ENCODE assay signal across 1 cellular context in genomic region chr2:207825033-207825957, GRCh38.
TF ChIP-seq lines count a peak whose summit lies in the region.

No MANE protein-coding gene starts in this region.

TF ChIP-seq in H1, 55 proteins besides CTCF, POLR2A, EP300 and RAD21:
- TF ChIP-seq EGR1 (IDR thresholded peaks at IDR 0.05; ENCODE audit: borderline replicate concordance, low read depth, low read length): no peak
- TF ChIP-seq GTF2F1 (IDR thresholded peaks at IDR 0.05; ENCODE audit: borderline replicate concordance, low read depth, low read length): no peak
- no peak for TF ChIP-seq CHD7 (IDR thresholded peaks at IDR 0.05; ENCODE audit: insufficient replicate concordance, low read length)
- no peak for TF ChIP-seq TCF12 (IDR thresholded peaks at IDR 0.05; ENCODE audit: low read depth, low read length)
- no peak for TF ChIP-seq MAX (IDR thresholded peaks at IDR 0.05)
- TF ChIP-seq CTBP2 (IDR thresholded peaks at IDR 0.05; ENCODE audit: borderline replicate concordance, insufficient read depth, insufficient read length, low read length): no peak
- no peak for TF ChIP-seq EZH2 (IDR thresholded peaks at IDR 0.05; ENCODE audit: low read depth, low read length, severe bottlenecking)
- no peak for TF ChIP-seq ATF2 (IDR thresholded peaks at IDR 0.05; ENCODE audit: low read length)
- TF ChIP-seq CEBPB (IDR thresholded peaks at IDR 0.05; ENCODE audit: low read depth, low read length): no peak
- no peak for TF ChIP-seq KDM1A (IDR thresholded peaks at IDR 0.05; ENCODE audit: borderline replicate concordance, low read length)
- no peak for TF ChIP-seq SUZ12 (IDR thresholded peaks at IDR 0.05; ENCODE audit: low read length)
- TF ChIP-seq JUND (IDR thresholded peaks at IDR 0.05; ENCODE audit: low read length): no peak
- TF ChIP-seq KDM5A (IDR thresholded peaks at IDR 0.05; ENCODE audit: low read length): no peak
- no peak for TF ChIP-seq SAP30 (IDR thresholded peaks at IDR 0.05; ENCODE audit: insufficient read depth, insufficient replicate concordance, low read length)
- TF ChIP-seq SP1 (IDR thresholded peaks at IDR 0.05; ENCODE audit: low read depth, low read length): no peak
